ENCODE assay signal across 16 cellular contexts in genomic region chr7:71538210-71538609, GRCh38.
A peak's percentile ranks its signal among the peaks of the same experiment; 100 is the strongest.
DNase-seq lines count a peak whose midpoint lies in the region; ATAC-seq and TF ChIP-seq lines count a peak whose summit lies in the region.
"Had no signal": no experiment of that assay in that cellular context is flagged by ENCODE, and none has a peak within 500 bp of the region (broad histone marks: within the 10 kb centered on the region; RNA-seq: fewer than 3 reads in every experiment).

No MANE protein-coding gene starts in this region.

- H3K4me2 ChIP-seq in SK-N-SH = no peak overlapping the region

- TF ChIP-seq RAD21 in SK-N-SH (IDR thresholded peaks at IDR 0.05; ENCODE audit: low read length) = no peak

- H3K27me3 ChIP-seq in SK-N-SH (ENCODE audit: insufficient read depth) = no peaks in the 10 kb centered on the region

- H3K4me3 ChIP-seq in SK-N-SH (ENCODE audit: low read depth in 2 of 2, low read length in 1 of 2) = no peak overlapping the region
- H3K4me3 ChIP-seq in SK-N-MC = no peak overlapping the region
- H3K4me3 ChIP-seq: GM23248 had no signal

- POLR2A ChIA-PET in SK-N-SH (lab: Yijun Ruan, JAX) = no interaction called here

- H3K36me3 ChIP-seq in SK-N-SH (replicated peaks in 1 of 2; ENCODE audit: control insufficient read depth in 1 of 2, insufficient read depth in 2 of 2, low read length in 1 of 2) (no peaks in the 10 kb centered on the region), SK-N-MC (ENCODE audit: insufficient read depth, low read length) (peaks cover 4% of the 10 kb centered on the region; the same call in 1 of the 2 replicates)

- no peak for ATAC-seq in SK-N-SH treated with all-trans-retinoic acid at 6 μM for 48 hours
- ATAC-seq: HepG2 had no signal

- no peaks in the 10 kb centered on the region for H3F3A ChIP-seq in SK-N-SH (replicated peaks; ENCODE audit: insufficient read depth)

- no peaks in the 10 kb centered on the region for H3K9me3 ChIP-seq in SK-N-SH
- no peaks in the 10 kb centered on the region for H3K9me3 ChIP-seq in SK-N-MC (ENCODE audit: low read depth, low read length)

- no peaks in the 10 kb centered on the region for H3K79me2 ChIP-seq in SK-N-SH (ENCODE audit: insufficient read depth)

- peaks cover 33% of the 10 kb centered on the region for H3K4me1 Mint-ChIP-seq in nephron progenitor cell

- H3K36me3 Mint-ChIP-seq in nephron progenitor cell (ENCODE audit: low read depth) = no peaks in the 10 kb centered on the region

- 9% methylated on average over 11 of the region's 11 CpGs for WGBS in SK-N-SH (ENCODE audit: low lambda C conversion rate)

- H3K27ac ChIP-seq in SK-N-SH (ENCODE audit: low read depth in 2 of 2, low read length in 1 of 2) (no peak overlapping the region), SK-N-MC (no peak overlapping the region)
- H3K27ac ChIP-seq: GM23248 had no signal

- H3K9ac ChIP-seq in SK-N-SH (no peak overlapping the region), SK-N-MC (ENCODE audit: insufficient read length) (no peak overlapping the region)
- H3K9ac ChIP-seq: GM23248 had no signal

- H4K20me1 ChIP-seq in SK-N-SH (ENCODE audit: insufficient read depth) = no peaks in the 10 kb centered on the region

- peak overlapping the region; percentile 13 for H3K27ac Mint-ChIP-seq in nephron progenitor cell
- H3K27ac Mint-ChIP-seq: CD4-positive, alpha-beta T cell had no signal

- CTCF ChIA-PET in SK-N-SH (lab: Yijun Ruan, JAX) = interaction anchor here (1.1 to 1.3 kb wide), 2 partner anchors 9 to 195 kb away, joined by 3 to 5 read pairs; no protein-coding TSS in a partner anchor

- TF ChIP-seq CTCF in SK-N-SH (IDR thresholded peaks at IDR 0.05) (no peak), nephron progenitor cell (IDR thresholded peaks at IDR 0.05) (no peak)

- DNase-seq in SK-N-SH = peak; percentile 22
- peak; percentile 6 for DNase-seq in SK-N-MC (ENCODE audit: low read depth, low spot score)
- no peak for DNase-seq in nephron progenitor cell
- no peak for DNase-seq in NCI-H128 (lab: John Stamatoyannopoulos, UW; ENCODE audit: unreplicated experiment)
- no peak for DNase-seq in cerebellar nuclear complex (lab: John Stamatoyannopoulos, UW)
- DNase-seq in iPS-NIHi11 (ENCODE audit: low spot score) = no peak
- DNase-seq: ACHN; C1 segment of cervical spinal cord; Calu3; CD4-positive, alpha-beta T cell; DMS 273 treated with DMSO at 0.1 percent for 48 hours; DMS79; GM23248; H7 had no signal

- H3K4me1 ChIP-seq in SK-N-SH (ENCODE audit: control insufficient read depth in 1 of 2, insufficient read depth in 2 of 2, low read depth in 1 of 2, low read length in 1 of 2) = no peaks in the 10 kb centered on the region

- peaks cover 4% of the 10 kb centered on the region for H3K27me3 Mint-ChIP-seq in nephron progenitor cell (ENCODE audit: low read depth, poor library complexity)
- H3K27me3 Mint-ChIP-seq: CD4-positive, alpha-beta T cell had no signal

- no peak overlapping the region for H2AFZ ChIP-seq in SK-N-SH (ENCODE audit: low read depth)
- H2AFZ ChIP-seq: GM23248 had no signal

- H3K9me3 Mint-ChIP-seq in nephron progenitor cell = peaks cover 21% of the 10 kb centered on the region
- H3K9me3 Mint-ChIP-seq: CD4-positive, alpha-beta T cell had no signal

- H3K4me3 Mint-ChIP-seq in nephron progenitor cell = no peak overlapping the region
- H3K4me3 Mint-ChIP-seq: CD4-positive, alpha-beta T cell had no signal

- no peak for TF ChIP-seq EP300 in SK-N-SH (IDR thresholded peaks at IDR 0.05; ENCODE audit: borderline replicate concordance in 1 of 2, low read depth in 1 of 2, low read length in 1 of 2)

- no peaks in the 10 kb centered on the region for H3K9me2 ChIP-seq in SK-N-SH

TF ChIP-seq in SK-N-SH, 30 proteins besides CTCF, POLR2A, EP300 and RAD21:
- no peak for TF ChIP-seq USF2 (IDR thresholded peaks at IDR 0.05; ENCODE audit: borderline replicate concordance, low read depth, low read length)
- no peak for TF ChIP-seq JUND (IDR thresholded peaks at IDR 0.05)

TF ChIP-seq in SK-N-SH treated with all-trans-retinoic acid at 6 μM for 48 hours, 23 proteins besides CTCF, POLR2A, EP300 and RAD21:
- TF ChIP-seq TOX (CRISPR knock-in tag; IDR thresholded peaks at IDR 0.05; ENCODE audit: borderline replicate concordance) = no peak
- TF ChIP-seq ZNF565 (CRISPR knock-in tag; conservative IDR thresholded peaks at IDR 0.05; ENCODE audit: low read depth) = no peak
- no peak for TF ChIP-seq PATZ1 (CRISPR knock-in tag; IDR thresholded peaks at IDR 0.05; ENCODE audit: borderline replicate concordance)
- TF ChIP-seq BACH2 (CRISPR knock-in tag; IDR thresholded peaks at IDR 0.05; ENCODE audit: borderline replicate concordance) = no peak
- no peak for TF ChIP-seq CREB5 (CRISPR knock-in tag; IDR thresholded peaks at IDR 0.05; ENCODE audit: low read depth)
- TF ChIP-seq SNAI2 (CRISPR knock-in tag; IDR thresholded peaks at IDR 0.05) = no peak
- no peak for TF ChIP-seq CSRNP3 (CRISPR knock-in tag; IDR thresholded peaks at IDR 0.05)
- no peak for TF ChIP-seq ZC3H10 (CRISPR knock-in tag; IDR thresholded peaks at IDR 0.05)
- no peak for TF ChIP-seq TSHZ2 (CRISPR knock-in tag; IDR thresholded peaks at IDR 0.05)
- TF ChIP-seq TCF4 (CRISPR knock-in tag; IDR thresholded peaks at IDR 0.05; ENCODE audit: borderline replicate concordance) = no peak
- TF ChIP-seq ARNTL (CRISPR knock-in tag; IDR thresholded peaks at IDR 0.05; ENCODE audit: borderline replicate concordance, low read depth) = no peak
- TF ChIP-seq ZFP3 (CRISPR knock-in tag; IDR thresholded peaks at IDR 0.05) = no peak

Comparison
In these comparisons a context has a peak if more than half of its experiments do, and no peak if none do; other contexts are left out.
1. DNase-seq: peak in SK-N-SH (single experiment) and SK-N-MC (single experiment); none in nephron progenitor cell (single experiment), NCI-H128 (single experiment), cerebellar nuclear complex (0 of 2) and iPS-NIHi11 (single experiment).